In genomic region chr6:47197672-47198640, GRCh38 we compare ENCODE assay signal across 11 cellular contexts.
A peak's percentile ranks its signal among the peaks of the same experiment; 100 is the strongest.
DNase-seq lines count a peak whose midpoint lies in the region; ATAC-seq and TF ChIP-seq lines count a peak whose summit lies in the region.
"Had no signal": no experiment of that assay in that cellular context is flagged by ENCODE, and none has a peak within 500 bp of the region (broad histone marks: within the 10 kb centered on the region; RNA-seq: fewer than 3 reads in every experiment).

No MANE protein-coding gene starts in this region.

- H3F3A ChIP-seq in smooth muscle cell (ENCODE audit: low read depth): no peaks in the 10 kb centered on the region
- no peaks in the 10 kb centered on the region for H3F3A ChIP-seq in MM.1S (ENCODE audit: insufficient read depth, low read length)

- H3K27ac ChIP-seq in KOPT-K1 (ENCODE audit: low read depth, low read length, poor library complexity, severe bottlenecking) (peak overlapping the region; percentile 53), smooth muscle cell (ENCODE audit: low read depth) (no peak overlapping the region), MM.1S (ENCODE audit: low read length) (no peak overlapping the region)

- H4K20me1 ChIP-seq in smooth muscle cell (ENCODE audit: low read depth) (no peaks in the 10 kb centered on the region), MM.1S (ENCODE audit: insufficient read depth, low read length) (no peaks in the 10 kb centered on the region)

- no peak for DNase-seq in activated T-cell treated with anti-CD3 and anti-CD28 coated beads, Interleukin-2, amount 50 U/mL, for 4 hours
- no peak for DNase-seq in activated T-cell treated with anti-CD3 and anti-CD28 coated beads for 4 hours
- DNase-seq in smooth muscle cell (lab: John Stamatoyannopoulos, UW; ENCODE audit: unreplicated experiment): no peak
- no peak for DNase-seq in MM.1S
- DNase-seq in DMS79 (lab: John Stamatoyannopoulos, UW): no peak
- DNase-seq: nucleus accumbens, T-helper 9 cell had no signal

- H3K4me3 ChIP-seq in endocrine pancreas (ENCODE audit: control insufficient read depth, insufficient read depth, low read length) (peak overlapping the region; percentile 38), smooth muscle cell (no peak overlapping the region), MM.1S (ENCODE audit: low read length) (no peak overlapping the region)

- H3K9me2 ChIP-seq in MM.1S (replicated peaks; ENCODE audit: insufficient read depth, low read length): no peaks in the 10 kb centered on the region

- TF ChIP-seq CTCF in smooth muscle cell (IDR thresholded peaks at IDR 0.05; ENCODE audit: borderline replicate concordance, insufficient read depth, poor library complexity, severe bottlenecking) (no peak), MM.1S (IDR thresholded peaks at IDR 0.05; ENCODE audit: low read length) (no peak)

- no peaks in the 10 kb centered on the region for H3K27me3 ChIP-seq in endocrine pancreas (ENCODE audit: control insufficient read depth, insufficient read depth, low read length)
- no peaks in the 10 kb centered on the region for H3K27me3 ChIP-seq in smooth muscle cell (ENCODE audit: low read depth)
- no peaks in the 10 kb centered on the region for H3K27me3 ChIP-seq in MM.1S (replicated peaks; ENCODE audit: insufficient read depth, low read length)

- no peaks in the 10 kb centered on the region for H3K9me3 ChIP-seq in KOPT-K1 (ENCODE audit: insufficient read depth, low read length, poor library complexity, severe bottlenecking)
- H3K9me3 ChIP-seq in endocrine pancreas (ENCODE audit: control insufficient read depth, low read length): no peaks in the 10 kb centered on the region
- no peaks in the 10 kb centered on the region for H3K9me3 ChIP-seq in smooth muscle cell (replicated peaks; ENCODE audit: low read depth)
- no peaks in the 10 kb centered on the region for H3K9me3 ChIP-seq in MM.1S (replicated peaks; ENCODE audit: insufficient read depth, low read length)

- H3K36me3 ChIP-seq in KOPT-K1 (ENCODE audit: insufficient read depth, low read length): no peaks in the 10 kb centered on the region
- H3K36me3 ChIP-seq in endocrine pancreas (ENCODE audit: control insufficient read depth, insufficient read depth, low read length): no peaks in the 10 kb centered on the region
- no peaks in the 10 kb centered on the region for H3K36me3 ChIP-seq in smooth muscle cell (ENCODE audit: low read depth)
- H3K36me3 ChIP-seq in MM.1S (replicated peaks; ENCODE audit: insufficient read depth, low read length): no peaks in the 10 kb centered on the region

- H3K4me1 Mint-ChIP-seq in activated T-cell treated with anti-CD3 and anti-CD28 coated beads, Interleukin-2, amount 50 U/mL, for 4 hours (ENCODE audit: low read depth): no peaks in the 10 kb centered on the region

- H3K79me2 ChIP-seq in smooth muscle cell (ENCODE audit: low read depth): no peaks in the 10 kb centered on the region
- H3K79me2 ChIP-seq in MM.1S (ENCODE audit: low read length): no peaks in the 10 kb centered on the region

- H3K27me3 Mint-ChIP-seq in activated T-cell treated with anti-CD3 and anti-CD28 coated beads, Interleukin-2, amount 50 U/mL, for 4 hours (ENCODE audit: low read depth): no peaks in the 10 kb centered on the region

- H2AFZ ChIP-seq in smooth muscle cell (ENCODE audit: low read depth): peak overlapping the region; percentile 71
- H2AFZ ChIP-seq in MM.1S (ENCODE audit: low read length): no peak overlapping the region

- peak overlapping the region; percentile 7 for H3K4me3 Mint-ChIP-seq in activated T-cell treated with anti-CD3 and anti-CD28 coated beads, Interleukin-2, amount 50 U/mL, for 4 hours
- H3K4me3 Mint-ChIP-seq: type B pancreatic cell had no signal

- H3K9me3 Mint-ChIP-seq in activated T-cell treated with anti-CD3 and anti-CD28 coated beads, Interleukin-2, amount 50 U/mL, for 4 hours: no peaks in the 10 kb centered on the region

- H3K9ac ChIP-seq in endocrine pancreas (ENCODE audit: control insufficient read depth, insufficient read depth, low read length) (no peak overlapping the region), smooth muscle cell (ENCODE audit: low read depth) (no peak overlapping the region), MM.1S (ENCODE audit: low read length) (no peak overlapping the region)

- H3K4me1 ChIP-seq in endocrine pancreas (ENCODE audit: control insufficient read depth, insufficient read depth, low read length) (peaks cover 10% of the 10 kb centered on the region), smooth muscle cell (ENCODE audit: low read depth) (peaks cover 3% of the 10 kb centered on the region), MM.1S (ENCODE audit: low read length) (peaks cover 3% of the 10 kb centered on the region)

- 78% methylated on average over 6 of the region's 6 CpGs for WGBS in smooth muscle cell (ENCODE audit: low lambda C conversion rate)

- H3K36me3 Mint-ChIP-seq in activated T-cell treated with anti-CD3 and anti-CD28 coated beads, Interleukin-2, amount 50 U/mL, for 4 hours (ENCODE audit: insufficient read depth): no peaks in the 10 kb centered on the region
- H3K36me3 Mint-ChIP-seq: type B pancreatic cell had no signal

- H3K4me2 ChIP-seq in smooth muscle cell (no peak overlapping the region), MM.1S (ENCODE audit: low read depth, low read length) (no peak overlapping the region)

- ATAC-seq in activated T-cell treated with anti-CD3 and anti-CD28 coated beads, Interleukin-2, amount 50 U/mL, for 4 hours: no peak
- no peak for ATAC-seq in HG03139 (IDR thresholded peaks at IDR 0.05; ENCODE audit: unreplicated experiment)
